In genomic region chr3:32835943-32836342, GRCh38 we compare ENCODE assay signal across 19 cellular contexts. TPM values are rescaled to one million over a fixed set of nuclear protein-coding genes. Genes with fewer than 3 reads are reported as not detected.
"Had no signal": no experiment of that assay in that cellular context is flagged by ENCODE, and none has a peak within 500 bp of the region (broad histone marks: within the 10 kb centered on the region; RNA-seq: fewer than 3 reads in every experiment).

No MANE protein-coding gene starts in this region.

- H3K4me1 Mint-ChIP-seq: activated CD4-positive, alpha-beta T cell treated with anti-CD3 and anti-CD28 coated beads for 36 hours; activated CD8-positive, alpha-beta memory T cell treated with anti-CD3 and anti-CD28 coated beads, Interleukin-2, amount 10 ng/mL, durations not matched to agents 7 days and 5 days; activated naive CD4-positive, alpha-beta T cell treated with anti-CD3 and anti-CD28 coated beads, Interleukin-2, amount 10 ng/mL, durations not matched to agents 7 days and 5 days; stimulated activated naive B cell treated with anti-CD40 and anti-IgM and Interleukin-4, amounts not matched to agents 10 μg/mL and 1 μg/mL and 100 μg/mL, for 72 hours; T-helper 17 cell had no signal

- H3K36me3 ChIP-seq: cardiac muscle cell, esophagus muscularis mucosa, neutrophil, tibial nerve, WERI-Rb-1 had no signal

- H3K4me3 Mint-ChIP-seq: activated CD4-positive, alpha-beta memory T cell treated with anti-CD3 and anti-CD28 coated beads for 36 hours; activated CD4-positive, alpha-beta T cell treated with anti-CD3 and anti-CD28 coated beads for 36 hours; activated CD8-positive, alpha-beta memory T cell treated with anti-CD3 and anti-CD28 coated beads, Interleukin-2, amount 10 ng/mL, durations not matched to agents 7 days and 5 days; activated naive CD4-positive, alpha-beta T cell treated with anti-CD3 and anti-CD28 coated beads, Interleukin-2, amount 10 ng/mL, durations not matched to agents 7 days and 5 days; stimulated activated naive B cell treated with anti-CD40 and anti-IgM and Interleukin-4, amounts not matched to agents 10 μg/mL and 1 μg/mL and 100 μg/mL, for 72 hours; T-helper 17 cell had no signal

- H3K9ac ChIP-seq: parathyroid adenoma had no signal

- H3K27ac Mint-ChIP-seq: activated CD4-positive, alpha-beta memory T cell treated with anti-CD3 and anti-CD28 coated beads for 36 hours; activated CD4-positive, alpha-beta T cell treated with anti-CD3 and anti-CD28 coated beads for 36 hours; activated CD8-positive, alpha-beta memory T cell treated with anti-CD3 and anti-CD28 coated beads, Interleukin-2, amount 10 ng/mL, durations not matched to agents 7 days and 5 days; activated naive CD4-positive, alpha-beta T cell treated with anti-CD3 and anti-CD28 coated beads, Interleukin-2, amount 10 ng/mL, durations not matched to agents 7 days and 5 days; stimulated activated naive B cell treated with anti-CD40 and anti-IgM and Interleukin-4, amounts not matched to agents 10 μg/mL and 1 μg/mL and 100 μg/mL, for 72 hours; T-helper 17 cell had no signal

- H3K9me3 Mint-ChIP-seq: activated CD4-positive, alpha-beta memory T cell treated with anti-CD3 and anti-CD28 coated beads for 36 hours; activated naive CD4-positive, alpha-beta T cell treated with anti-CD3 and anti-CD28 coated beads, Interleukin-2, amount 10 ng/mL, durations not matched to agents 7 days and 5 days; stimulated activated naive B cell treated with anti-CD40 and anti-IgM and Interleukin-4, amounts not matched to agents 10 μg/mL and 1 μg/mL and 100 μg/mL, for 72 hours had no signal

- H3K27me3 ChIP-seq: cardiac muscle cell had no signal

- H3K79me2 ChIP-seq: parathyroid adenoma had no signal

- H3K9me3 ChIP-seq: esophagus muscularis mucosa, neutrophil, tibial nerve had no signal

- H2AFZ ChIP-seq: parathyroid adenoma had no signal

- H3K27ac ChIP-seq: esophagus muscularis mucosa, neutrophil, parathyroid adenoma, tibial nerve, WERI-Rb-1 had no signal

- H3K36me3 Mint-ChIP-seq: activated CD4-positive, alpha-beta memory T cell treated with anti-CD3 and anti-CD28 coated beads for 36 hours; activated CD8-positive, alpha-beta memory T cell treated with anti-CD3 and anti-CD28 coated beads, Interleukin-2, amount 10 ng/mL, durations not matched to agents 7 days and 5 days; activated naive CD4-positive, alpha-beta T cell treated with anti-CD3 and anti-CD28 coated beads, Interleukin-2, amount 10 ng/mL, durations not matched to agents 7 days and 5 days; stimulated activated naive B cell treated with anti-CD40 and anti-IgM and Interleukin-4, amounts not matched to agents 10 μg/mL and 1 μg/mL and 100 μg/mL, for 72 hours had no signal

- ATAC-seq: activated CD4-positive, alpha-beta T cell treated with anti-CD3 and anti-CD28 coated beads for 36 hours; activated CD8-positive, alpha-beta memory T cell treated with anti-CD3 and anti-CD28 coated beads, Interleukin-2, amount 10 ng/mL, durations not matched to agents 7 days and 5 days; stimulated activated naive B cell treated with anti-CD40 and anti-IgM and Interleukin-4, amounts not matched to agents 10 μg/mL and 1 μg/mL and 100 μg/mL, for 72 hours; T-helper 17 cell had no signal

- H3K4me1 ChIP-seq: esophagus muscularis mucosa, parathyroid adenoma, tibial nerve had no signal

- H3K4me3 ChIP-seq: cardiac muscle cell, esophagus muscularis mucosa, lung, tibial nerve had no signal

- DNase-seq: activated CD4-positive, alpha-beta memory T cell treated with anti-CD3 and anti-CD28 coated beads for 36 hours; activated CD4-positive, alpha-beta T cell treated with anti-CD3 and anti-CD28 coated beads for 36 hours; activated CD8-positive, alpha-beta memory T cell treated with anti-CD3 and anti-CD28 coated beads, Interleukin-2, amount 10 ng/mL, durations not matched to agents 7 days and 5 days; activated naive CD4-positive, alpha-beta T cell treated with anti-CD3 and anti-CD28 coated beads, Interleukin-2, amount 10 ng/mL, durations not matched to agents 7 days and 5 days; activated T-cell treated with anti-CD3 and anti-CD28 coated beads, Interleukin-2, amount 50 U/mL, for 1 hour; hippocampal formation; midbrain; stimulated activated CD4-positive, alpha-beta T cell treated with anti-CD3 and anti-CD28 coated beads, Interleukin-2, amount 100 ng/mL, for 48 hours; stimulated activated naive B cell treated with anti-CD40 and anti-IgM and Interleukin-4, amounts not matched to agents 10 μg/mL and 1 μg/mL and 100 μg/mL, for 72 hours; T-helper 17 cell; WERI-Rb-1 had no signal

RNA-seq across cellular contexts. Expression of gene TRIM71, which starts 18.1 kb away (rescaled TPM):
- total RNA-seq: esophagus muscularis mucosa, glomerular endothelial cell, myocyte had no signal
